Comparison of ENCODE assay signal across 26 cellular contexts in genomic region chr19:15239337-15239949, GRCh38. TPM values are rescaled to one million over a fixed set of nuclear protein-coding genes. Genes with fewer than 3 reads are reported as not detected.
"Had no signal": no experiment of that assay in that cellular context is flagged by ENCODE, and none has a peak within 500 bp of the region (broad histone marks: within the 10 kb centered on the region; RNA-seq: fewer than 3 reads in every experiment).

No MANE protein-coding gene starts in this region.

- H3K9me3 ChIP-seq: esophagus squamous epithelium, lower lobe of right lung, prostate gland, right atrium auricular region, sigmoid colon, thoracic aorta, tibial nerve, upper lobe of left lung had no signal

- H3K27me3 Mint-ChIP-seq: stimulated activated naive B cell treated with anti-CD40 and anti-IgM and Interleukin-4, amounts not matched to agents 10 μg/mL and 1 μg/mL and 100 μg/mL, for 72 hours; stimulated activated naive CD8-positive, alpha-beta T cell treated with anti-CD3 and anti-CD28 coated beads, Interleukin-15, Interleukin-2, amounts not matched to agents 100 ng/mL and 50 ng/mL, for 24 hours had no signal

- H3K27me3 ChIP-seq: esophagus squamous epithelium, right atrium auricular region, sigmoid colon, tibial nerve, upper lobe of left lung had no signal

- H3K27ac Mint-ChIP-seq: effector memory CD8-positive, alpha-beta T cell; natural killer cell; stimulated activated naive B cell treated with anti-CD40 and anti-IgM and Interleukin-4, amounts not matched to agents 10 μg/mL and 1 μg/mL and 100 μg/mL, for 72 hours; stimulated activated naive CD8-positive, alpha-beta T cell treated with anti-CD3 and anti-CD28 coated beads, Interleukin-15, Interleukin-2, amounts not matched to agents 100 ng/mL and 50 ng/mL, for 24 hours had no signal

- H3K9me3 Mint-ChIP-seq: effector memory CD8-positive, alpha-beta T cell; natural killer cell; neural crest cell; stimulated activated naive B cell treated with anti-CD40 and anti-IgM and Interleukin-4, amounts not matched to agents 10 μg/mL and 1 μg/mL and 100 μg/mL, for 72 hours; stimulated activated naive CD8-positive, alpha-beta T cell treated with anti-CD3 and anti-CD28 coated beads, Interleukin-15, Interleukin-2, amounts not matched to agents 100 ng/mL and 50 ng/mL, for 24 hours had no signal

- H3K4me1 ChIP-seq: lower lobe of right lung, prostate gland, right atrium auricular region had no signal

- H3K27ac ChIP-seq: esophagus squamous epithelium, lower lobe of right lung, prostate gland, sigmoid colon, thoracic aorta, upper lobe of left lung had no signal

- H3K4me3 ChIP-seq: esophagus squamous epithelium, lower lobe of right lung, prostate gland, right atrium auricular region, sigmoid colon, skin epidermis, thoracic aorta, tibial nerve, upper lobe of left lung had no signal

- H3K4me3 Mint-ChIP-seq: effector memory CD8-positive, alpha-beta T cell; natural killer cell; neural crest cell; stimulated activated naive B cell treated with anti-CD40 and anti-IgM and Interleukin-4, amounts not matched to agents 10 μg/mL and 1 μg/mL and 100 μg/mL, for 72 hours; stimulated activated naive CD8-positive, alpha-beta T cell treated with anti-CD3 and anti-CD28 coated beads, Interleukin-15, Interleukin-2, amounts not matched to agents 100 ng/mL and 50 ng/mL, for 24 hours had no signal

- FAIRE-seq: endometrium, keratinocyte, urothelium cell line had no signal

- DNase-seq: cortex of kidney; effector memory CD8-positive, alpha-beta T cell; erythroblast; esophagus squamous epithelium; foreskin melanocyte; left ventricle myocardium superior; lower lobe of right lung; natural killer cell; sigmoid colon; stimulated activated CD4-positive, alpha-beta T cell treated with anti-CD3 and anti-CD28 coated beads, Interleukin-15, amount 100 ng/mL, for 24 hours; stimulated activated CD4-positive, alpha-beta T cell treated with anti-CD3 and anti-CD28 coated beads, Interleukin-2, amount 100 ng/mL, for 48 hours; stimulated activated naive B cell treated with anti-CD40 and anti-IgM and Interleukin-4, amounts not matched to agents 10 μg/mL and 1 μg/mL and 100 μg/mL, for 72 hours; upper lobe of left lung had no signal

- ATAC-seq: effector memory CD8-positive, alpha-beta T cell; lower lobe of right lung; natural killer cell; stimulated activated naive B cell treated with anti-CD40 and anti-IgM and Interleukin-4, amounts not matched to agents 10 μg/mL and 1 μg/mL and 100 μg/mL, for 72 hours had no signal

RNA-seq across cellular contexts. Expression of gene EPHX3, which starts 7.2 kb away (rescaled TPM):
- total RNA-seq: dermis microvascular lymphatic vessel endothelial cell, left ventricle myocardium superior, myocyte, natural killer cell, osteocyte, sigmoid colon had no signal
